Comparison of ENCODE assay signal across 32 cellular contexts in the genomic region with DNA sequence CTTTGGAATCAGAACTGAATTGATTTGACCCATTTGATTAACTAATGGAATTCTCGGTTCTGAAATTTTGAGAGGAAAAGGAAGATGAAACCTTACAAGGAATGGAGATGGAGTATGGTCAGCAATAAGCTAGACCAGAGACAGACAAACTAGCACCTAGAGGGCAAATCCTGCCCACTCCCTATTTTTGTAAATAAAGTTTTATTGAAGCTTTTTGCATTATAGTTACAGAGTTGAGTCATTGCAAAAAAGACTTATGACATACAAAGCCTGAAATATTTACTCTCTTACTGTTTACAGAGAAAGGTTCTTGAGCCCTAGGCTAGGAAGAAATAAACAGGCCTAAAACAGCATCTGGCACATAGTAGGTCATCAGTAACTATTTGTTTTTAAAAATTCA. TPM values are rescaled to one million over a fixed set of nuclear protein-coding genes. Genes with fewer than 3 reads are reported as not detected.
"Had no signal": no experiment of that assay in that cellular context is flagged by ENCODE, and none has a peak within 500 bp of the region (broad histone marks: within the 10 kb centered on the region; RNA-seq: fewer than 3 reads in every experiment).

No MANE protein-coding gene starts in this region.

- H3K79me2 ChIP-seq: parathyroid adenoma had no signal

- H2AFZ ChIP-seq: neural progenitor cell, parathyroid adenoma had no signal

- DNase-seq: natural killer cell; occipital lobe; ovary; posterior cingulate gyrus; psoas muscle; right cardiac atrium; spleen; stimulated activated CD4-positive, alpha-beta T cell treated with anti-CD3 and anti-CD28 coated beads, Interleukin-12 subunit alpha, Interleukin-12 subunit beta, amount 100 ng/mL, for 4 hours; stimulated activated CD4-positive, alpha-beta T cell treated with anti-CD3 and anti-CD28 coated beads, Interleukin-1b, Interleukin-23, amount 100 ng/mL, for 48 hours; stimulated activated CD4-positive, alpha-beta T cell treated with anti-CD3 and anti-CD28 coated beads, Interleukin-4, amount 100 ng/mL, for 1 hour; stimulated activated CD4-positive, alpha-beta T cell treated with anti-CD3 and anti-CD28 coated beads, Interleukin-4, amount 100 ng/mL, for 4 hours; stimulated activated CD8-positive, alpha-beta memory T cell treated with anti-CD3 and anti-CD28 coated beads, Interleukin-4, amount 100 ng/mL, for 48 hours; stimulated activated naive CD4-positive, alpha-beta T cell; stimulated activated naive CD8-positive, alpha-beta T cell treated with anti-CD3 and anti-CD28 coated beads, Interleukin-15, amount 100 ng/mL, for 72 hours; stimulated activated naive CD8-positive, alpha-beta T cell treated with anti-CD3 and anti-CD28 coated beads, Interleukin-15, Interleukin-2, amounts not matched to agents 100 U/mL and 50 U/mL, for 24 hours; substantia nigra; testis; tibial artery; transverse colon; upper lobe of right lung; uterus had no signal

- H3K9me3 ChIP-seq: ovary, psoas muscle, testis, upper lobe of right lung had no signal

- H3K4me1 ChIP-seq: parathyroid adenoma, psoas muscle, testis, upper lobe of right lung, uterus had no signal

- H3K9ac ChIP-seq: neural progenitor cell, parathyroid adenoma had no signal

- ATAC-seq: natural killer cell; psoas muscle; right cardiac atrium; sciatic nerve; stimulated activated memory B cell treated with anti-CD40 and anti-IgM and Interleukin-4, amounts not matched to agents 10 μg/mL and 1 μg/mL and 100 μg/mL, for 72 hours; stimulated activated naive CD8-positive, alpha-beta T cell treated with anti-CD3 and anti-CD28 coated beads, Interleukin-15, amount 100 ng/mL, for 72 hours; stimulated activated naive CD8-positive, alpha-beta T cell treated with anti-CD3 and anti-CD28 coated beads, Interleukin-15, Interleukin-2, amounts not matched to agents 100 U/mL and 50 U/mL, for 24 hours; upper lobe of right lung had no signal

- H3K27ac ChIP-seq: ovary, parathyroid adenoma, psoas muscle, skin epidermis, spleen, suprapubic skin, testis, tibial artery, transverse colon, upper lobe of right lung, uterus had no signal

- H3K27me3 ChIP-seq: ovary, testis had no signal

- H3K36me3 ChIP-seq: neural progenitor cell, ovary, spleen, suprapubic skin, tibial artery, transverse colon, upper lobe of right lung, uterus had no signal

- H3K4me3 ChIP-seq: ovary, psoas muscle, skin epidermis, smooth muscle cell, spleen, suprapubic skin, testis, tibial artery, transverse colon, upper lobe of right lung, uterus had no signal

RNA-seq across cellular contexts. Expression of a gene that starts 14.8 kb away (rescaled TPM):
- total RNA-seq: natural killer cell, occipital lobe, osteoblast, progenitor cell of endocrine pancreas, renal cortical epithelial cell, smooth muscle cell had no signal
- polyA plus RNA-seq: neural cell, smooth muscle cell had no signal
